2 cellular contexts compared by ENCODE assay signal in the genomic region with DNA sequence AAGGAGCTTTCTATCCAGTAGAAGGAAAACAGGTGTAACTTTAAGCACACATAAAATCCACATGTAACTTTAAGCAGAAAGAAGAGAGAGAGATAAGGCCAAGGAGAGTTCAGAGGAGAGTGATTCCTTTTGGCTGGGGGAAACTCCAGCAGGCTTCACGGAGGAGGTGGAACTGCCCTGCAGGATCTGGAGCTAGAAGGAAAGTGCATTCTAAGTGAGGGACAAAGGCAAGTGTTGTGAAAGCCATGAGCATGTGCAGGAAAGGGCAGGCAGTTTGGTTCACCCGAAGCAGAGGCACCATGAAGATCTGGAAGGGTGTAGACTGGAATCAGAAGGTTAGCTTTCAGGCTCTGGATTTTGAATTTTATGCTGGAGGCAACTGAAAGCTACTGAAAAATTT.
TF ChIP-seq lines count a peak whose summit lies in the region.

No MANE protein-coding gene starts in this region.

TF ChIP-seq in HepG2, 621 proteins besides CTCF, POLR2A, EP300 and RAD21:
- no peak for TF ChIP-seq ZSCAN25 (CRISPR knock-in tag; IDR thresholded peaks at IDR 0.05)
- TF ChIP-seq ZNF7 (CRISPR knock-in tag; IDR thresholded peaks at IDR 0.05): peak; percentile 59; the same call in 1 of the 2 replicates
- TF ChIP-seq, protein P1, sequence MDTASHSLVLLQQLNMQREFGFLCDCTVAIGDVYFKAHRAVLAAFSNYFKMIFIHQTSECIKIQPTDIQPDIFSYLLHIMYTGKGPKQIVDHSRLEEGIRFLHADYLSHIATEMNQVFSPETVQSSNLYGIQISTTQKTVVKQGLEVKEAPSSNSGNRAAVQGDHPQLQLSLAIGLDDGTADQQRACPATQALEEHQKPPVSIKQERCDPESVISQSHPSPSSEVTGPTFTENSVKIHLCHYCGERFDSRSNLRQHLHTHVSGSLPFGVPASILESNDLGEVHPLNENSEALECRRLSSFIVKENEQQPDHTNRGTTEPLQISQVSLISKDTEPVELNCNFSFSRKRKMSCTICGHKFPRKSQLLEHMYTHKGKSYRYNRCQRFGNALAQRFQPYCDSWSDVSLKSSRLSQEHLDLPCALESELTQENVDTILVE (CRISPR knock-in tag; IDR thresholded peaks at IDR 0.05): no peak

TF ChIP-seq in SK-N-SH, 30 proteins besides CTCF, POLR2A, EP300 and RAD21:
- TF ChIP-seq GABPA (IDR thresholded peaks at IDR 0.05; ENCODE audit: low read depth): no peak
- TF ChIP-seq TEAD4 (IDR thresholded peaks at IDR 0.05; ENCODE audit: borderline replicate concordance, insufficient read depth): no peak
- no peak for TF ChIP-seq GATA2 (CRISPR knock-in tag; IDR thresholded peaks at IDR 0.05)
- TF ChIP-seq, protein P2, sequence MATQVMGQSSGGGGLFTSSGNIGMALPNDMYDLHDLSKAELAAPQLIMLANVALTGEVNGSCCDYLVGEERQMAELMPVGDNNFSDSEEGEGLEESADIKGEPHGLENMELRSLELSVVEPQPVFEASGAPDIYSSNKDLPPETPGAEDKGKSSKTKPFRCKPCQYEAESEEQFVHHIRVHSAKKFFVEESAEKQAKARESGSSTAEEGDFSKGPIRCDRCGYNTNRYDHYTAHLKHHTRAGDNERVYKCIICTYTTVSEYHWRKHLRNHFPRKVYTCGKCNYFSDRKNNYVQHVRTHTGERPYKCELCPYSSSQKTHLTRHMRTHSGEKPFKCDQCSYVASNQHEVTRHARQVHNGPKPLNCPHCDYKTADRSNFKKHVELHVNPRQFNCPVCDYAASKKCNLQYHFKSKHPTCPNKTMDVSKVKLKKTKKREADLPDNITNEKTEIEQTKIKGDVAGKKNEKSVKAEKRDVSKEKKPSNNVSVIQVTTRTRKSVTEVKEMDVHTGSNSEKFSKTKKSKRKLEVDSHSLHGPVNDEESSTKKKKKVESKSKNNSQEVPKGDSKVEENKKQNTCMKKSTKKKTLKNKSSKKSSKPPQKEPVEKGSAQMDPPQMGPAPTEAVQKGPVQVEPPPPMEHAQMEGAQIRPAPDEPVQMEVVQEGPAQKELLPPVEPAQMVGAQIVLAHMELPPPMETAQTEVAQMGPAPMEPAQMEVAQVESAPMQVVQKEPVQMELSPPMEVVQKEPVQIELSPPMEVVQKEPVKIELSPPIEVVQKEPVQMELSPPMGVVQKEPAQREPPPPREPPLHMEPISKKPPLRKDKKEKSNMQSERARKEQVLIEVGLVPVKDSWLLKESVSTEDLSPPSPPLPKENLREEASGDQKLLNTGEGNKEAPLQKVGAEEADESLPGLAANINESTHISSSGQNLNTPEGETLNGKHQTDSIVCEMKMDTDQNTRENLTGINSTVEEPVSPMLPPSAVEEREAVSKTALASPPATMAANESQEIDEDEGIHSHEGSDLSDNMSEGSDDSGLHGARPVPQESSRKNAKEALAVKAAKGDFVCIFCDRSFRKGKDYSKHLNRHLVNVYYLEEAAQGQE (IDR thresholded peaks at IDR 0.05; ENCODE audit: low read depth, low read length): no peak
- TF ChIP-seq MEF2A (IDR thresholded peaks at IDR 0.05; ENCODE audit: borderline replicate concordance, low read depth): no peak
- TF ChIP-seq, protein P3, sequence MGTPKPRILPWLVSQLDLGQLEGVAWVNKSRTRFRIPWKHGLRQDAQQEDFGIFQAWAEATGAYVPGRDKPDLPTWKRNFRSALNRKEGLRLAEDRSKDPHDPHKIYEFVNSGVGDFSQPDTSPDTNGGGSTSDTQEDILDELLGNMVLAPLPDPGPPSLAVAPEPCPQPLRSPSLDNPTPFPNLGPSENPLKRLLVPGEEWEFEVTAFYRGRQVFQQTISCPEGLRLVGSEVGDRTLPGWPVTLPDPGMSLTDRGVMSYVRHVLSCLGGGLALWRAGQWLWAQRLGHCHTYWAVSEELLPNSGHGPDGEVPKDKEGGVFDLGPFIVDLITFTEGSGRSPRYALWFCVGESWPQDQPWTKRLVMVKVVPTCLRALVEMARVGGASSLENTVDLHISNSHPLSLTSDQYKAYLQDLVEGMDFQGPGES (IDR thresholded peaks at IDR 0.05; ENCODE audit: low read depth, low read length): no peak
- TF ChIP-seq FOXJ3 (CRISPR knock-in tag; IDR thresholded peaks at IDR 0.05): no peak
- TF ChIP-seq, protein P4, sequence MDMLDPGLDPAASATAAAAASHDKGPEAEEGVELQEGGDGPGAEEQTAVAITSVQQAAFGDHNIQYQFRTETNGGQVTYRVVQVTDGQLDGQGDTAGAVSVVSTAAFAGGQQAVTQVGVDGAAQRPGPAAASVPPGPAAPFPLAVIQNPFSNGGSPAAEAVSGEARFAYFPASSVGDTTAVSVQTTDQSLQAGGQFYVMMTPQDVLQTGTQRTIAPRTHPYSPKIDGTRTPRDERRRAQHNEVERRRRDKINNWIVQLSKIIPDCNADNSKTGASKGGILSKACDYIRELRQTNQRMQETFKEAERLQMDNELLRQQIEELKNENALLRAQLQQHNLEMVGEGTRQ (IDR thresholded peaks at IDR 0.05; ENCODE audit: borderline replicate concordance, low read depth, low read length): no peak
- no peak for TF ChIP-seq RCOR1 (IDR thresholded peaks at IDR 0.05; ENCODE audit: low read length)
- TF ChIP-seq SIN3A (IDR thresholded peaks at IDR 0.05; ENCODE audit: borderline replicate concordance, low read depth, low read length): no peak
- TF ChIP-seq, protein P5, sequence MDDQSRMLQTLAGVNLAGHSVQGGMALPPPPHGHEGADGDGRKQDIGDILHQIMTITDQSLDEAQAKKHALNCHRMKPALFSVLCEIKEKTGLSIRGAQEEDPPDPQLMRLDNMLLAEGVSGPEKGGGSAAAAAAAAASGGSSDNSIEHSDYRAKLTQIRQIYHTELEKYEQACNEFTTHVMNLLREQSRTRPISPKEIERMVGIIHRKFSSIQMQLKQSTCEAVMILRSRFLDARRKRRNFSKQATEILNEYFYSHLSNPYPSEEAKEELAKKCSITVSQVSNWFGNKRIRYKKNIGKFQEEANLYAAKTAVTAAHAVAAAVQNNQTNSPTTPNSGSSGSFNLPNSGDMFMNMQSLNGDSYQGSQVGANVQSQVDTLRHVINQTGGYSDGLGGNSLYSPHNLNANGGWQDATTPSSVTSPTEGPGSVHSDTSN (IDR thresholded peaks at IDR 0.05): no peak
- TF ChIP-seq, protein P6, sequence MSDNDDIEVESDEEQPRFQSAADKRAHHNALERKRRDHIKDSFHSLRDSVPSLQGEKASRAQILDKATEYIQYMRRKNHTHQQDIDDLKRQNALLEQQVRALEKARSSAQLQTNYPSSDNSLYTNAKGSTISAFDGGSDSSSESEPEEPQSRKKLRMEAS (IDR thresholded peaks at IDR 0.05; ENCODE audit: low read depth): no peak
- no peak for TF ChIP-seq FOXM1 (IDR thresholded peaks at IDR 0.05; ENCODE audit: low read depth)
- TF ChIP-seq POLR2AphosphoS5 (IDR thresholded peaks at IDR 0.05; ENCODE audit: low read depth, low read length): no peak
- TF ChIP-seq MXI1 (IDR thresholded peaks at IDR 0.05; ENCODE audit: low read depth, low read length): no peak
